8 cellular contexts compared by ENCODE assay signal in genomic region chrX:46837543-46838481, GRCh38. TPM values are rescaled to one million over a fixed set of nuclear protein-coding genes. Genes with fewer than 3 reads are reported as not detected.
DNase-seq lines count a peak whose midpoint lies in the region; ATAC-seq and TF ChIP-seq lines count a peak whose summit lies in the region.

No MANE protein-coding gene starts in this region.

- peaks cover 7% of the 10 kb centered on the region; the same call in 1 of the 2 replicates for H4K20me1 ChIP-seq in SK-N-SH (ENCODE audit: insufficient read depth)

- H3K4me1 ChIP-seq in SK-N-SH (ENCODE audit: control insufficient read depth in 1 of 2, insufficient read depth in 2 of 2, low read depth in 1 of 2, low read length in 1 of 2) (peaks cover 0 to 3% of the 10 kb centered on the region in 2 experiments; a peak in 3 of 4 replicates), endocrine pancreas (ENCODE audit: control insufficient read depth, insufficient read depth, low read length) (peaks cover 4% of the 10 kb centered on the region)

- peak overlapping the region; percentile 98 for H3K4me3 Mint-ChIP-seq in CD4-positive, alpha-beta T cell
- peak overlapping the region; percentile 98 to 99 (median 99) for H3K4me3 Mint-ChIP-seq in nephron

- no peaks in the 10 kb centered on the region for H3K9me2 ChIP-seq in SK-N-SH

- H3K36me3 Mint-ChIP-seq in CD4-positive, alpha-beta T cell (ENCODE audit: low read depth), result peaks cover 14% of the 10 kb centered on the region
- H3K36me3 Mint-ChIP-seq in nephron (ENCODE audit: low read depth), result peaks cover 3% of the 10 kb centered on the region

- CTCF ChIA-PET in CD4-positive, alpha-beta T cell (lab: Charles Lee), result interaction anchor here (1.8 kb wide), 1 partner anchor 75 kb away, joined by 5 read pairs; no protein-coding TSS in a partner anchor
- CTCF ChIA-PET in SK-N-SH (lab: Yijun Ruan, JAX), result interaction anchor here (1.0 to 1.5 kb wide), 4 partner anchors 13 to 79 kb away, joined by 3 to 4 read pairs (median 3); no protein-coding TSS in a partner anchor

- peak overlapping the region; percentile 92 for H3K9ac ChIP-seq in SK-N-SH
- H3K9ac ChIP-seq in endocrine pancreas (ENCODE audit: control insufficient read depth, insufficient read depth, low read length), result peak overlapping the region; percentile 60

- no peaks in the 10 kb centered on the region for H3K9me3 Mint-ChIP-seq in CD4-positive, alpha-beta T cell
- H3K9me3 Mint-ChIP-seq in nephron, result peaks cover 8% of the 10 kb centered on the region

- H3K27me3 ChIP-seq in CD4-positive, alpha-beta T cell (ENCODE audit: control insufficient read depth, insufficient read depth, low read length), result no peaks in the 10 kb centered on the region
- H3K27me3 ChIP-seq in SK-N-SH (ENCODE audit: insufficient read depth) (0 out of 2 replicates have a peak, but pooled peaks cover 4% of the 10 kb centered on the region), endocrine pancreas (ENCODE audit: control insufficient read depth, insufficient read depth, low read length) (no peaks in the 10 kb centered on the region)

- no peaks in the 10 kb centered on the region for H3K9me3 ChIP-seq in CD4-positive, alpha-beta T cell (ENCODE audit: control insufficient read depth, low read length)
- H3K9me3 ChIP-seq in SK-N-SH (no peaks in the 10 kb centered on the region), endocrine pancreas (ENCODE audit: control insufficient read depth, low read length) (no peaks in the 10 kb centered on the region)

- H3K27ac ChIP-seq in CD4-positive, alpha-beta T cell (ENCODE audit: low read depth, low read length), result peak overlapping the region; percentile 78
- H3K27ac ChIP-seq in SK-N-SH (ENCODE audit: low read depth in 2 of 2, low read length in 1 of 2), result peak overlapping the region; percentile 83 to 92

- H3F3A ChIP-seq in SK-N-SH (replicated peaks; ENCODE audit: insufficient read depth), result peaks cover 15% of the 10 kb centered on the region

- no peak for TF ChIP-seq EP300 in SK-N-SH (IDR thresholded peaks at IDR 0.05; ENCODE audit: borderline replicate concordance in 1 of 2, low read depth in 1 of 2, low read length in 1 of 2)

- H3K27ac Mint-ChIP-seq in CD4-positive, alpha-beta T cell, result peak overlapping the region; percentile 92
- H3K27ac Mint-ChIP-seq in nephron, result peak overlapping the region; percentile 83 to 98 (median 97)

- peak overlapping the region; percentile 76 for H3K4me2 ChIP-seq in SK-N-SH

- no peaks in the 10 kb centered on the region for H3K27me3 Mint-ChIP-seq in CD4-positive, alpha-beta T cell
- H3K27me3 Mint-ChIP-seq in nephron (ENCODE audit: low read depth), result no peaks in the 10 kb centered on the region

- ATAC-seq in CD4-positive, alpha-beta T cell (ENCODE audit: poor library complexity), result peak; percentile 16

- no peak for TF ChIP-seq RAD21 in SK-N-SH (IDR thresholded peaks at IDR 0.05; ENCODE audit: low read length)

- POLR2A ChIA-PET in CD4-positive, alpha-beta T cell (lab: Charles Lee), result interaction anchor here (1.0 to 1.5 kb wide), 4 partner anchors 41 to 307 kb away, joined by 3 to 4 read pairs (median 3); partner anchors contain the start of gene RBM10
- POLR2A ChIA-PET in SK-N-SH (lab: Yijun Ruan, JAX), result interaction anchor here (1.1 kb wide), 1 partner anchor 308 kb away, joined by 5 read pairs; the partner anchor contains the start of gene RBM10

- WGBS in SK-N-SH (ENCODE audit: low lambda C conversion rate), result 2% methylated on average over 20 of the region's 20 CpGs

- intact Hi-C loops in CD4-positive, alpha-beta T cell (cut with DNase I, micrococcal nuclease), result no loop called here

- peak overlapping the region; percentile 65 to 68 for H3K4me3 ChIP-seq in SK-N-SH (ENCODE audit: low read depth in 2 of 2, low read length in 1 of 2)
- peak overlapping the region; percentile 91 for H3K4me3 ChIP-seq in endocrine pancreas (ENCODE audit: control insufficient read depth, insufficient read depth, low read length)

- peak overlapping the region; percentile 45; the same call in 1 of the 2 replicates for H2AFZ ChIP-seq in SK-N-SH (ENCODE audit: low read depth)

- no peak for TF ChIP-seq CTCF in CD4-positive, alpha-beta T cell (IDR thresholded peaks at IDR 0.05)
- TF ChIP-seq CTCF in SK-N-SH (IDR thresholded peaks at IDR 0.05), result no peak
- TF ChIP-seq CTCF in nephron (IDR thresholded peaks at IDR 0.05; ENCODE audit: unreplicated experiment in 3 of 3), result no peak

- peaks cover 55% of the 10 kb centered on the region for H3K79me2 ChIP-seq in SK-N-SH (ENCODE audit: insufficient read depth)

- H3K4me1 Mint-ChIP-seq in CD4-positive, alpha-beta T cell (ENCODE audit: low read depth), result peaks cover 23% of the 10 kb centered on the region
- H3K4me1 Mint-ChIP-seq in nephron, result no peaks in the 10 kb centered on the region

- peak in 4 of 10 experiments; percentile 0 to 8 (median 4) for DNase-seq in CD4-positive, alpha-beta T cell
- DNase-seq in H4 (ENCODE audit: low spot score) (peak; percentile 25), SK-N-SH (peak; percentile 5), NCI-H345 (lab: John Stamatoyannopoulos, UW) (no peak), NCI-H345 treated with DMSO at 0.1 percent for 48 hours (lab: John Stamatoyannopoulos, UW; ENCODE audit: unreplicated experiment) (no peak), cortex of kidney (lab: John Stamatoyannopoulos, UW) (no peak)

- no peaks in the 10 kb centered on the region for H3K36me3 ChIP-seq in SK-N-SH (replicated peaks in 1 of 2; ENCODE audit: control insufficient read depth in 1 of 2, insufficient read depth in 2 of 2, low read length in 1 of 2)
- H3K36me3 ChIP-seq in endocrine pancreas (ENCODE audit: control insufficient read depth, insufficient read depth, low read length), result no peaks in the 10 kb centered on the region

TF ChIP-seq in SK-N-SH, 30 proteins besides CTCF, POLR2A, EP300 and RAD21:
- no peak for TF ChIP-seq JUND (IDR thresholded peaks at IDR 0.05)
- TF ChIP-seq, protein P1, sequence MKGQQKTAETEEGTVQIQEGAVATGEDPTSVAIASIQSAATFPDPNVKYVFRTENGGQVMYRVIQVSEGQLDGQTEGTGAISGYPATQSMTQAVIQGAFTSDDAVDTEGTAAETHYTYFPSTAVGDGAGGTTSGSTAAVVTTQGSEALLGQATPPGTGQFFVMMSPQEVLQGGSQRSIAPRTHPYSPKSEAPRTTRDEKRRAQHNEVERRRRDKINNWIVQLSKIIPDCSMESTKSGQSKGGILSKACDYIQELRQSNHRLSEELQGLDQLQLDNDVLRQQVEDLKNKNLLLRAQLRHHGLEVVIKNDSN (IDR thresholded peaks at IDR 0.05; ENCODE audit: borderline replicate concordance, low read depth), result peak; percentile 25; the same call in 1 of the 2 replicates

RNA-seq across cellular contexts. Expression of gene RP2, which starts 1.0 kb away (rescaled TPM):
- total RNA-seq in CD4-positive, alpha-beta T cell, result 1 to 10 TPM; 3.8 to 4.1 TPM
- 14.8 and 17.4 TPM in 2 replicates for total RNA-seq in H4 (2014; rRNA removed; shearing (Covaris generic))
- 4.5 and 6.3 TPM in 2 replicates for polyA plus RNA-seq in SK-N-SH (2012; rRNA removed)
- 7.9 and 8.1 TPM in 2 replicates for polyA plus RNA-seq in SK-N-SH (2012; cell fraction: cytosol; rRNA removed)
- polyA plus RNA-seq in SK-N-SH (2012; cell fraction: nucleus; rRNA removed), result 1.6 and 3.5 TPM in 2 replicates

Comparison
In these comparisons a context has a peak if more than half of its experiments do, and no peak if none do; other contexts are left out.
1. DNase-seq: peak in H4 (single experiment) and SK-N-SH (single experiment); none in NCI-H345 (single experiment), NCI-H345 treated with DMSO at 0.1 percent for 48 hours (single experiment) and cortex of kidney (single experiment).